Comparison of ENCODE assay signal across 8 cellular contexts in genomic region chr9:105842023-105842644, GRCh38.
DNase-seq lines count a peak whose midpoint lies in the region; ATAC-seq and TF ChIP-seq lines count a peak whose summit lies in the region.

No MANE protein-coding gene starts in this region.

- H3K4me3 ChIP-seq in choroid plexus epithelial cell (ENCODE audit: low read depth, low read length) = no peak overlapping the region

- peak; percentile 55 for ATAC-seq in GM21367 (IDR thresholded peaks at IDR 0.05; ENCODE audit: unreplicated experiment)
- no peak for ATAC-seq in GM21576 (IDR thresholded peaks at IDR 0.05; ENCODE audit: unreplicated experiment)
- ATAC-seq in GM19455 (IDR thresholded peaks at IDR 0.05; ENCODE audit: unreplicated experiment) = no peak

- DNase-seq in D341Med (ENCODE audit: low spot score) = peak; percentile 51
- DNase-seq in NCI-H460 (ENCODE audit: extremely low read depth, low read depth) = peak; percentile 23
- DNase-seq in choroid plexus epithelial cell (ENCODE audit: low read depth) = peak; percentile 67
- DNase-seq in middle frontal gyrus (ENCODE audit: extremely low spot score, low spot score) = peak; percentile 13
- no peak for DNase-seq in T-helper 9 cell

- peak; percentile 85 for TF ChIP-seq CTCF in choroid plexus epithelial cell (conservative IDR thresholded peaks at IDR 0.05; ENCODE audit: low read depth, low read length)
